In genomic region chr12:129615001-129615400, GRCh38 we compare ENCODE assay signal across 20 cellular contexts.
DNase-seq lines count a peak whose midpoint lies in the region; ATAC-seq, FAIRE-seq and TF ChIP-seq lines count a peak whose summit lies in the region.
"Had no signal": no experiment of that assay in that cellular context is flagged by ENCODE, and none has a peak within 500 bp of the region (broad histone marks: within the 10 kb centered on the region; RNA-seq: fewer than 3 reads in every experiment).

No MANE protein-coding gene starts in this region.

- H3K9ac ChIP-seq in KMS-11, result peak overlapping the region; percentile 19; the same call in 1 of the 2 replicates
- peak overlapping the region; percentile 74 for H3K9ac ChIP-seq in astrocyte (ENCODE audit: low read length)
- peak overlapping the region; percentile 56 for H3K9ac ChIP-seq in skeletal muscle satellite cell (ENCODE audit: low read depth, low read length)

- H3K27me3 ChIP-seq in KMS-11 (ENCODE audit: insufficient read depth, low read depth) (no peaks in the 10 kb centered on the region), astrocyte (ENCODE audit: insufficient read depth, low read length) (no peaks in the 10 kb centered on the region), skeletal muscle satellite cell (ENCODE audit: control insufficient read depth, insufficient read depth, low read length) (no peaks in the 10 kb centered on the region), lower lobe of right lung (ENCODE audit: low read depth) (no peaks in the 10 kb centered on the region)

- peaks cover 11% of the 10 kb centered on the region for H3K9me3 Mint-ChIP-seq in astrocyte (ENCODE audit: unreplicated experiment)
- H3K9me3 Mint-ChIP-seq in natural killer cell treated with Interleukin-12 subunit alpha and Interleukin-12 subunit beta and Interleukin-15 and Interleukin-18, amount 100 ng/mL, for 72 hours, result peaks cover 5% of the 10 kb centered on the region

- TF ChIP-seq CTCF in KMS-11 (conservative IDR thresholded peaks at IDR 0.05; ENCODE audit: low read depth, low read length), result no peak
- TF ChIP-seq CTCF in astrocyte (IDR thresholded peaks at IDR 0.05; ENCODE audit: insufficient read depth, low read depth, low read length), result no peak
- no peak for TF ChIP-seq CTCF in lower lobe of right lung (IDR thresholded peaks at IDR 0.05)

- no peak overlapping the region for H3K4me3 Mint-ChIP-seq in astrocyte (ENCODE audit: unreplicated experiment)
- H3K4me3 Mint-ChIP-seq in natural killer cell treated with Interleukin-12 subunit alpha and Interleukin-12 subunit beta and Interleukin-15 and Interleukin-18, amount 100 ng/mL, for 72 hours, result no peak overlapping the region
- H3K4me3 Mint-ChIP-seq: CD4-positive, CD25-positive, alpha-beta regulatory T cell; IgD-negative memory B cell had no signal

- no peaks in the 10 kb centered on the region for H4K20me1 ChIP-seq in KMS-11 (ENCODE audit: insufficient read depth)
- no peaks in the 10 kb centered on the region for H4K20me1 ChIP-seq in astrocyte (ENCODE audit: insufficient read depth, low read length)

- H3K4me1 Mint-ChIP-seq in astrocyte (ENCODE audit: low read depth, unreplicated experiment), result no peaks in the 10 kb centered on the region
- no peaks in the 10 kb centered on the region for H3K4me1 Mint-ChIP-seq in natural killer cell treated with Interleukin-12 subunit alpha and Interleukin-12 subunit beta and Interleukin-15 and Interleukin-18, amount 100 ng/mL, for 72 hours (ENCODE audit: low read depth in 2 of 2)
- H3K4me1 Mint-ChIP-seq: CD4-positive, CD25-positive, alpha-beta regulatory T cell; IgD-negative memory B cell had no signal

- H2AFZ ChIP-seq in KMS-11 (ENCODE audit: low read depth), result peak overlapping the region; percentile 9; the same call in 1 of the 2 replicates
- H2AFZ ChIP-seq in astrocyte (ENCODE audit: low read depth, low read length), result no peak overlapping the region

- H3K36me3 ChIP-seq in KMS-11 (ENCODE audit: insufficient read depth) (no peaks in the 10 kb centered on the region), astrocyte (ENCODE audit: insufficient read depth, low read length) (no peaks in the 10 kb centered on the region), skeletal muscle satellite cell (ENCODE audit: insufficient read depth, low read length) (no peaks in the 10 kb centered on the region), lower lobe of right lung (no peaks in the 10 kb centered on the region)

- H3K4me3 ChIP-seq in KMS-11 (IDR thresholded peaks at IDR 0.05; ENCODE audit: insufficient read depth, low read depth, low read length) (no peak overlapping the region), astrocyte (ENCODE audit: insufficient read depth, low read depth, low read length) (peak overlapping the region; percentile 5), skeletal muscle satellite cell (ENCODE audit: low read length) (peak overlapping the region; percentile 41), lower lobe of right lung (no peak overlapping the region)

- H3K79me2 ChIP-seq in KMS-11 (ENCODE audit: insufficient read depth, low read depth) (no peaks in the 10 kb centered on the region), astrocyte (ENCODE audit: insufficient read depth, low read length) (no peaks in the 10 kb centered on the region)

- peak; percentile 26 for FAIRE-seq in astrocyte (lab: Jason Lieb, UNC)
- FAIRE-seq: G401.6, GM12891 had no signal

- H3K27me3 Mint-ChIP-seq in astrocyte (ENCODE audit: low read depth, unreplicated experiment), result no peaks in the 10 kb centered on the region
- peaks cover 0 to 2% of the 10 kb centered on the region in 2 donors for H3K27me3 Mint-ChIP-seq in natural killer cell treated with Interleukin-12 subunit alpha and Interleukin-12 subunit beta and Interleukin-15 and Interleukin-18, amount 100 ng/mL, for 72 hours
- H3K27me3 Mint-ChIP-seq: CD4-positive, CD25-positive, alpha-beta regulatory T cell; IgD-negative memory B cell had no signal

- H3K9me3 ChIP-seq in astrocyte (ENCODE audit: insufficient read depth, low read depth, low read length) (no peaks in the 10 kb centered on the region), skeletal muscle satellite cell (replicated peaks; ENCODE audit: low read length) (no peaks in the 10 kb centered on the region), lower lobe of right lung (no peaks in the 10 kb centered on the region)

- no peak overlapping the region for H3K27ac Mint-ChIP-seq in astrocyte (ENCODE audit: unreplicated experiment)
- H3K27ac Mint-ChIP-seq in natural killer cell treated with Interleukin-12 subunit alpha and Interleukin-12 subunit beta and Interleukin-15 and Interleukin-18, amount 100 ng/mL, for 72 hours, result no peak overlapping the region
- H3K27ac Mint-ChIP-seq: CD4-positive, CD25-positive, alpha-beta regulatory T cell; IgD-negative memory B cell had no signal

- H3K27ac ChIP-seq in KMS-11 (peak overlapping the region; percentile 57), astrocyte (ENCODE audit: low read depth, low read length) (peak overlapping the region; percentile 83), lower lobe of right lung (no peak overlapping the region)

- H3K4me2 ChIP-seq in KMS-11 (peak overlapping the region; percentile 49), astrocyte (ENCODE audit: low read length) (peak overlapping the region; percentile 78), skeletal muscle satellite cell (ENCODE audit: low read length) (peak overlapping the region; percentile 72)

- peak; percentile 66 for DNase-seq in astrocyte (ENCODE audit: low read depth)
- DNase-seq in iris pigment epithelial cell (ENCODE audit: low read depth), result peak; percentile 51
- no peak for DNase-seq in lower lobe of right lung
- no peak for DNase-seq in T-helper 1 cell
- DNase-seq in natural killer cell treated with Interleukin-12 subunit alpha and Interleukin-12 subunit beta and Interleukin-15 and Interleukin-18, amount 100 ng/mL, for 72 hours (ENCODE audit: low spot score), result no peak
- DNase-seq: AML-193; Calu3; CD4-positive, CD25-positive, alpha-beta regulatory T cell; DMS79; HCEC 1CT; NCI-H1105; NCI-H187; NCI-H69; NK-92 treated with Interleukin-12 subunit alpha and Interleukin-12 subunit beta, amount 100 ng/mL, for 24 hours; OCI-M1 had no signal

- no peaks in the 10 kb centered on the region for H3K36me3 Mint-ChIP-seq in astrocyte (ENCODE audit: low read depth, unreplicated experiment)
- no peaks in the 10 kb centered on the region for H3K36me3 Mint-ChIP-seq in natural killer cell treated with Interleukin-12 subunit alpha and Interleukin-12 subunit beta and Interleukin-15 and Interleukin-18, amount 100 ng/mL, for 72 hours
- H3K36me3 Mint-ChIP-seq: CD4-positive, CD25-positive, alpha-beta regulatory T cell had no signal

- no peak for ATAC-seq in lower lobe of right lung
- ATAC-seq in natural killer cell treated with Interleukin-12 subunit alpha and Interleukin-12 subunit beta and Interleukin-15 and Interleukin-18, amount 100 ng/mL, for 72 hours, result no peak

- H3K4me1 ChIP-seq in KMS-11 (ENCODE audit: low read depth, poor library complexity, severe bottlenecking) (peaks cover 21% of the 10 kb centered on the region), astrocyte (ENCODE audit: insufficient read depth, low read length) (peaks cover 11% of the 10 kb centered on the region), skeletal muscle satellite cell (ENCODE audit: control insufficient read depth, insufficient read depth, low read length) (peaks cover 16% of the 10 kb centered on the region), lower lobe of right lung (no peaks in the 10 kb centered on the region)

- intact Hi-C loops in lower lobe of right lung (cut with DNase I), result no loop called here

Comparison
In these comparisons a context has a peak if more than half of its experiments do, and no peak if none do; other contexts are left out.
1. H3K4me3 ChIP-seq: peak in astrocyte (single experiment) and skeletal muscle satellite cell (single experiment); none in KMS-11 (single experiment) and lower lobe of right lung (single experiment).
2. H3K9ac ChIP-seq: peak in every context shown above with its lines; median percentile 74 in astrocyte; 56 in skeletal muscle satellite cell; 19 in KMS-11.
3. DNase-seq: peak in astrocyte (single experiment) and iris pigment epithelial cell (single experiment); none in lower lobe of right lung (single experiment), T-helper 1 cell (0 of 5) and natural killer cell treated with Interleukin-12 subunit alpha and Interleukin-12 subunit beta and Interleukin-15 and Interleukin-18, amount 100 ng/mL, for 72 hours (single experiment).
4. Peak in every context shown above with its lines, with median percentiles within 50 percentile points of each other: H3K4me2 ChIP-seq.